6 cellular contexts compared by ENCODE assay signal in the genomic region with DNA sequence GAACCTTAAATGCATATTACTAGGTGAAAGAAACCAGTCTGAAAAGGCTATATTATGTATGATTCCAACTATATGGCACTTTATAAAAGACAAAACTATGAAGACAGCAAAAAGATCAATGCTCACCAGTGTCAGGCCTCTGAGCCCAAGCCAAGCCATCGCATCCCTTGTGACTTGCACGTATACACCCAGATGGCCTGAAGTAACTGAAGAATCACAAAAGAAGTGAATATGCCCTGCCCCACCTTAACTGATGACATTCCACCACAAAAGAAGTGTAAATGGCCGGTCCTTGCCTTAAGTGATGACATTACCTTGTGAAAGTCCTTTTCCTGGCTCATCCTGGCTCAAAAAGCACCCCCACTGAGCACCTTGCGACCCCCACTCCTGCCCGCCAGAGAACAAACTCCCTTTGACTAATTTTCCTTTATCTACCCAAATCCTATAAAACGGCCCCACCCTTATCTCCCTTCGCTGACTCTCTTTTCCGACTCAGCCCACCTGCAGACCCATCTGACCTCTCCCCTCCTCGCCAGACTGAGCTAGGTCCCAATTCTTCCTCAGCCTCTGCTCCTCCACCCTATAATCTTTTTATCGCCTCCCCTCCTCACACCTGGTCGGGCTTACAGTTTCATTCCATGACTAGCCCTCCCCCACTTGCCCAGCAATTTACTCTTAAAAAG.
A peak's percentile ranks its signal among the peaks of the same experiment; 100 is the strongest.
DNase-seq lines count a peak whose midpoint lies in the region; TF ChIP-seq lines count a peak whose summit lies in the region.
"Not testable (repeated sequence)": the region's sequence is repeated elsewhere in the genome, so short reads cannot be mapped to it uniquely, and the experiment has no call there.

No MANE protein-coding gene starts in this region.

- H3K56ac ChIP-seq in mesendoderm (ENCODE audit: low read length): peak overlapping the region; percentile 38

- peaks cover 62% of the 10 kb centered on the region for H3K4me1 ChIP-seq in HUES64 (ENCODE audit: insufficient read depth, low read length)
- not testable (repeated sequence) for H3K4me1 ChIP-seq in endodermal cell (ENCODE audit: control insufficient read depth, insufficient read depth, low read length); iPS DF 6.9 (ENCODE audit: control insufficient read depth, insufficient read depth, low read length); mesendoderm (ENCODE audit: control insufficient read depth, low read depth, low read length)

- not testable (repeated sequence) for H3K18ac ChIP-seq in mesendoderm (ENCODE audit: low read length)

- not testable (repeated sequence) for H3K36me3 Mint-ChIP-seq in endodermal cell (ENCODE audit: low read depth)

- not testable (repeated sequence) for H3K36me3 ChIP-seq in H7 (replicated peaks; ENCODE audit: control insufficient read depth, insufficient read depth, low read length); iPS DF 6.9 (ENCODE audit: control insufficient read depth, insufficient read depth, low read length); mesendoderm (ENCODE audit: control insufficient read depth, insufficient read depth, low read length)
- H3K36me3 ChIP-seq in HUES64 (ENCODE audit: insufficient read depth, low read length) (peaks cover 20% of the 10 kb centered on the region; the same call in 1 of the 2 replicates), endodermal cell (ENCODE audit: control insufficient read depth, insufficient read depth, low read length) (peaks cover 16% of the 10 kb centered on the region)

- TF ChIP-seq CTCF in endodermal cell (conservative IDR thresholded peaks at IDR 0.05): not testable (repeated sequence)

- DNase-seq in H7: not testable (repeated sequence)
- DNase-seq in endodermal cell (peak; percentile 91), iPS DF 6.9 (ENCODE audit: low read depth, low spot score) (peak; percentile 39), mesendoderm (peak; percentile 93)

- not testable (repeated sequence) for H3K9me3 Mint-ChIP-seq in endodermal cell

- not testable (repeated sequence) for H3K4ac ChIP-seq in mesendoderm (ENCODE audit: low read depth, low read length)

- H3K23ac ChIP-seq in mesendoderm (ENCODE audit: low read length): not testable (repeated sequence)

- H3K27ac ChIP-seq in HUES64 (ENCODE audit: low read depth, low read length): peak overlapping the region; percentile 100
- H3K27ac ChIP-seq in endodermal cell (ENCODE audit: low read depth, low read length): peak overlapping the region; percentile 71
- not testable (repeated sequence) for H3K27ac ChIP-seq in iPS DF 6.9 (ENCODE audit: low read length)
- H3K27ac ChIP-seq in mesendoderm (ENCODE audit: low read depth, low read length): peak overlapping the region; percentile 81

- H3K9ac ChIP-seq in HUES64 (ENCODE audit: low read depth, low read length): peak overlapping the region; percentile 88
- H3K9ac ChIP-seq in endodermal cell (ENCODE audit: extremely low read depth, low read length, poor library complexity, severe bottlenecking): peak overlapping the region; percentile 98
- H3K9ac ChIP-seq in mesendoderm (ENCODE audit: low read length): peak overlapping the region; percentile 15

- not testable (repeated sequence) for H2BK15ac ChIP-seq in mesendoderm (replicated peaks; ENCODE audit: low read depth)

- H3K79me2 ChIP-seq in mesendoderm (ENCODE audit: control insufficient read depth, insufficient read depth, low read length): not testable (repeated sequence)

- H3K4me1 Mint-ChIP-seq in endodermal cell: peaks cover 47% of the 10 kb centered on the region

- H3K9me3 ChIP-seq in HUES64 (ENCODE audit: insufficient read depth, low read depth, low read length); endodermal cell (ENCODE audit: control insufficient read depth, low read length); iPS DF 6.9 (ENCODE audit: control insufficient read depth, insufficient read depth, low read length); iPS-18c (ENCODE audit: control insufficient read depth, insufficient read depth, low read length): not testable (repeated sequence)

- H2AK5ac ChIP-seq in mesendoderm (ENCODE audit: low read length): not testable (repeated sequence)

- 4% methylated on average over 10 of the region's 11 CpGs for WGBS in HUES64
- 0 to 5% methylated on average over 2 to 10 of the region's 11 CpGs for WGBS in endodermal cell (ENCODE audit: insufficient coverage in 1 of 2, insufficient read length in 1 of 2), 2 experiments
- WGBS in iPS DF 6.9 (ENCODE audit: insufficient coverage, insufficient read length): no CpG with 5 or more reads among the region's 11 CpGs
- WGBS in mesendoderm (ENCODE audit: extremely low coverage, insufficient coverage, low lambda C conversion rate): no CpG with 5 or more reads among the region's 11 CpGs

- H2BK5ac ChIP-seq in mesendoderm (ENCODE audit: low read length): peak overlapping the region; percentile 92

- H3K4me2 ChIP-seq in mesendoderm (ENCODE audit: low read length): not testable (repeated sequence)

- H4K5ac ChIP-seq in mesendoderm (ENCODE audit: low read length): not testable (repeated sequence)

- H2BK120ac ChIP-seq in mesendoderm (ENCODE audit: low read depth, low read length): not testable (repeated sequence)

- H3K27ac Mint-ChIP-seq in endodermal cell: peak overlapping the region; percentile 98

- not testable (repeated sequence) for H3K27me3 ChIP-seq in H7 (ENCODE audit: control insufficient read depth, insufficient read depth, low read length); HUES64 (ENCODE audit: insufficient read depth, low read length); endodermal cell (ENCODE audit: control insufficient read depth, insufficient read depth, low read length, poor library complexity, severe bottlenecking); iPS DF 6.9 (ENCODE audit: control insufficient read depth, insufficient read depth, low read length); mesendoderm (ENCODE audit: insufficient read depth, low read length, poor library complexity)

- not testable (repeated sequence) for H4K8ac ChIP-seq in mesendoderm (ENCODE audit: low read depth, low read length)

- peak overlapping the region; percentile 94 for H3K4me3 Mint-ChIP-seq in endodermal cell

- not testable (repeated sequence) for H3K27me3 Mint-ChIP-seq in endodermal cell (ENCODE audit: insufficient read depth)

- H3K4me3 ChIP-seq in H7 (ENCODE audit: insufficient read depth, low read depth, low read length) (peak overlapping the region; percentile 43), HUES64 (ENCODE audit: low read length) (peak overlapping the region; percentile 62), endodermal cell (ENCODE audit: low read length) (peak overlapping the region; percentile 95), iPS DF 6.9 (ENCODE audit: low read length) (peak overlapping the region; percentile 15; the same call in 1 of the 2 replicates), iPS-18c (ENCODE audit: insufficient read depth, low read depth, low read length) (peak overlapping the region; percentile 31; the same call in 1 of the 2 replicates)
- H3K4me3 ChIP-seq in mesendoderm (ENCODE audit: low read length): not testable (repeated sequence)

- H3K79me1 ChIP-seq in mesendoderm (ENCODE audit: low read length): not testable (repeated sequence)

Comparison
In these comparisons a context has a peak if more than half of its experiments do, and no peak if none do; other contexts are left out.
1. H3K9ac ChIP-seq: peak in every context shown above with its lines; median percentile 98 in endodermal cell; 88 in HUES64; 15 in mesendoderm.